9 cellular contexts compared by ENCODE assay signal in the genomic region with DNA sequence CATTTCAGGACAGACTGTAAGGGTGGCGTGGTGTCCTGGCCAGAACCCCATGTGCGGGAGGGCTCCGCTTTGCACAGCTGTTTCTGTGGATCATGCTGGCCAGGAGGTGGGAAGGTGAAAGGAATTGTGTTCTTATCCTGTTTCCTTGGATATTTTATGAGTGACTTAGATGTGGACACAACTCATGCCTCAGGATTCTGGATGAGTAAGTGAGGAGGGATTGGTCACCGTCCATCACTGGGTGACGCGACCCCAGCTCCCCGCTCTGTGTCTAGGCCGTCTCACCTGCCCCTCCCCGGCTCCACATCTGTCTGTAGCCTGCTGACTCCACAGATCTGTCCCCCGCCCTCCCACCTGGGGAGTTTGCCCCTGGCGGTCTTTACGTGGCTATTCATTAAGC. TPM values are rescaled to one million over a fixed set of nuclear protein-coding genes. Genes with fewer than 3 reads are reported as not detected.
DNase-seq lines count a peak whose midpoint lies in the region; ATAC-seq and TF ChIP-seq lines count a peak whose summit lies in the region.
"Had no signal": no experiment of that assay in that cellular context is flagged by ENCODE, and none has a peak within 500 bp of the region (broad histone marks: within the 10 kb centered on the region; RNA-seq: fewer than 3 reads in every experiment).

No MANE protein-coding gene starts in this region.

- H3K9ac ChIP-seq in neuronal stem cell (ENCODE audit: low read depth, low read length, poor library complexity), result no peak overlapping the region

- H3K27me3 ChIP-seq in Panc1 (ENCODE audit: control insufficient read depth, insufficient read depth, low read length) (no peaks in the 10 kb centered on the region), neuronal stem cell (ENCODE audit: control insufficient read depth in 3 of 3, insufficient read depth in 3 of 3, low read depth in 1 of 3, low read length in 3 of 3) (peaks cover 0 to 15% (median 0%) of the 10 kb centered on the region in 3 experiments), vagina (no peaks in the 10 kb centered on the region)

- no peak for TF ChIP-seq CTCF in Panc1 (IDR thresholded peaks at IDR 0.05)
- TF ChIP-seq CTCF in vagina (IDR thresholded peaks at IDR 0.05), result no peak

- H3K27ac ChIP-seq in Panc1 (ENCODE audit: low read length) (no peak overlapping the region), neuronal stem cell (replicated peaks; ENCODE audit: low read length) (no peak overlapping the region), vagina (no peak overlapping the region)

- BruUV-seq in Panc1 (replicated peaks; lab: Mats Ljungman, UMichigan), result no TSS peak

- H2BK120ac ChIP-seq in neuronal stem cell (ENCODE audit: low read depth, low read length), result no peak overlapping the region

- no peak overlapping the region for H3K14ac ChIP-seq in neuronal stem cell (ENCODE audit: low read length)

- H3K23ac ChIP-seq in neuronal stem cell (ENCODE audit: low read depth, low read length, poor library complexity), result no peak overlapping the region

- no peaks in the 10 kb centered on the region for H3K9me3 ChIP-seq in Panc1 (ENCODE audit: control insufficient read depth, insufficient read depth, low read depth, low read length)
- peaks cover 6 to 10% of the 10 kb centered on the region in 2 donors for H3K9me3 ChIP-seq in neuronal stem cell (replicated peaks in 1 of 2; ENCODE audit: control insufficient read depth in 2 of 2, insufficient read depth in 1 of 2, low read depth in 1 of 2, low read length in 2 of 2)
- no peaks in the 10 kb centered on the region for H3K9me3 ChIP-seq in vagina

- no peak overlapping the region for H4K8ac ChIP-seq in neuronal stem cell (ENCODE audit: low read depth, low read length)

- CTCF ChIA-PET in Panc1 (lab: Charles Lee), result no interaction called here

- H2AFZ ChIP-seq in neuronal stem cell (ENCODE audit: low read length), result peak overlapping the region; percentile 11

- peaks cover 8% of the 10 kb centered on the region for H3K4me1 ChIP-seq in Panc1 (ENCODE audit: control insufficient read depth, insufficient read depth, low read length)
- H3K4me1 ChIP-seq in neuronal stem cell (ENCODE audit: control insufficient read depth in 2 of 2, insufficient read depth in 1 of 2, low read depth in 1 of 2, low read length in 2 of 2), result no peaks in the 10 kb centered on the region
- no peaks in the 10 kb centered on the region for H3K4me1 ChIP-seq in vagina

- H4K91ac ChIP-seq in neuronal stem cell (ENCODE audit: low read depth, low read length, poor library complexity), result no peak overlapping the region

- no peaks in the 10 kb centered on the region for H3K36me3 ChIP-seq in Panc1 (ENCODE audit: control insufficient read depth, insufficient read depth, low read length)
- no peaks in the 10 kb centered on the region for H3K36me3 ChIP-seq in neuronal stem cell (replicated peaks in 1 of 2; ENCODE audit: control insufficient read depth in 2 of 2, insufficient read depth in 2 of 2, low read length in 2 of 2)
- H3K36me3 ChIP-seq in vagina, result no peaks in the 10 kb centered on the region

- no CpG with 5 or more reads among the region's 12 CpGs for WGBS in neuronal stem cell (ENCODE audit: extremely low coverage in 2 of 2, insufficient read length in 2 of 2, insufficient replicate concordance in 1 of 2), 2 donors

- H2BK5ac ChIP-seq in neuronal stem cell (ENCODE audit: low read length), result no peak overlapping the region

- H3K79me1 ChIP-seq in neuronal stem cell (ENCODE audit: low read depth, low read length), result no peaks in the 10 kb centered on the region

- H3K18ac ChIP-seq in neuronal stem cell (ENCODE audit: low read length), result no peak overlapping the region

- DNase-seq in ELR (ENCODE audit: low read depth) (peak; percentile 95), Panc1 (ENCODE audit: low read depth, low spot score) (peak; percentile 73), dedifferentiated amniotic fluid mesenchymal stem cell (ENCODE audit: extremely low spot score) (peak; percentile 40), neuronal stem cell (ENCODE audit: low spot score) (no peak), NCI-H510A (lab: John Stamatoyannopoulos, UW) (no peak), RPMI8226 (no peak), vagina (ENCODE audit: extremely low spot score in 2 of 2) (no peak)
- DNase-seq: MM.1S had no signal

- ATAC-seq in Panc1, result peak; percentile 83
- no peak for ATAC-seq in GM19467 (IDR thresholded peaks at IDR 0.05; ENCODE audit: unreplicated experiment)

- H2BK12ac ChIP-seq in neuronal stem cell (ENCODE audit: low read length), result no peak overlapping the region

- TF ChIP-seq POLR2A in vagina (IDR thresholded peaks at IDR 0.05), result no peak

- no peak overlapping the region for H2BK15ac ChIP-seq in neuronal stem cell (ENCODE audit: low read length)

- in situ Hi-C loops in Panc1 (cut with HindIII; ENCODE audit: low pct_unique_long_range_greater_than_20kb, low sequenced_read_pairs), result no loop called here

- POLR2A ChIA-PET in Panc1 (lab: Charles Lee), result no interaction called here

- no peak overlapping the region for H2AK5ac ChIP-seq in neuronal stem cell (ENCODE audit: low read depth, low read length)

- H3K4me3 ChIP-seq in Panc1 (ENCODE audit: low read depth in 2 of 2, low read length in 2 of 2), result no peak overlapping the region
- no peak overlapping the region for H3K4me3 ChIP-seq in neuronal stem cell (ENCODE audit: low read length in 2 of 2)
- no peak overlapping the region for H3K4me3 ChIP-seq in vagina

- intact Hi-C loops in Panc1 (cut with micrococcal nuclease; ENCODE audit: unreplicated experiment), result no loop called here
- intact Hi-C loops in vagina (cut with DNase I), result no loop called here

- H3K4ac ChIP-seq in neuronal stem cell (ENCODE audit: low read length), result no peak overlapping the region

- no peak overlapping the region for H3K4me2 ChIP-seq in neuronal stem cell (ENCODE audit: insufficient read depth, low read length, poor library complexity, severe bottlenecking)

RNA-seq across cellular contexts. Expression of gene PIK3CD, which starts 48.8 kb away (rescaled TPM):
- total RNA-seq in Panc1 (2021; ENCODE audit: unreplicated experiment) (12.5 TPM), vagina (13.0 TPM)
- 12.0 TPM for polyA plus RNA-seq in Panc1 (2012; ENCODE audit: insufficient read length)
- 5.9 TPM for polyA plus RNA-seq in neuronal stem cell (2013, experiment 1 of 2)
- 6.2 TPM for polyA plus RNA-seq in neuronal stem cell (2013, experiment 2 of 2)

Comparison
In these comparisons a context has a peak if more than half of its experiments do, and no peak if none do; other contexts are left out.
1. DNase-seq: peak in ELR (single experiment), Panc1 (single experiment) and dedifferentiated amniotic fluid mesenchymal stem cell (single experiment); none in neuronal stem cell (single experiment), NCI-H510A (single experiment), RPMI8226 (single experiment) and vagina (0 of 2).